In genomic region chr2:232438051-232438450, GRCh38 we compare ENCODE assay signal across 16 cellular contexts. TPM values are rescaled to one million over a fixed set of nuclear protein-coding genes. Genes with fewer than 3 reads are reported as not detected.
A peak's percentile ranks its signal among the peaks of the same experiment; 100 is the strongest.
DNase-seq lines count a peak whose midpoint lies in the region; ATAC-seq and TF ChIP-seq lines count a peak whose summit lies in the region.
"Had no signal": no experiment of that assay in that cellular context is flagged by ENCODE, and none has a peak within 500 bp of the region (broad histone marks: within the 10 kb centered on the region; RNA-seq: fewer than 3 reads in every experiment).

No MANE protein-coding gene starts in this region.

- H3K4me2 ChIP-seq in osteoblast (ENCODE audit: insufficient read depth, low read length) = no peak overlapping the region
- H3K4me2 ChIP-seq: BLaER1 treated with 17β-estradiol and CSF1 and Interleukin-3, amounts not matched to agents 10 nM and 100 nM had no signal

- in situ Hi-C loops in Panc1 (cut with HindIII; ENCODE audit: low pct_unique_long_range_greater_than_20kb, low sequenced_read_pairs) = no loop called here

- no peak for TF ChIP-seq POLR2A in tibial nerve (IDR thresholded peaks at IDR 0.05)

- no peak for TF ChIP-seq EP300 in tibial nerve (IDR thresholded peaks at IDR 0.05)

- intact Hi-C loops in Right ventricle myocardium inferior (cut with DNase I) (loop anchor here (5.0 to 10.0 kb wide), 2 partner anchors 113 to 511 kb away; partner anchors contain the start of gene NPPC), Panc1 (cut with micrococcal nuclease; ENCODE audit: unreplicated experiment) (loop anchor here (5.0 kb wide), 2 partner anchors 101 to 531 kb away; no protein-coding TSS in a partner anchor)

- no peak overlapping the region for H2AFZ ChIP-seq in osteoblast (ENCODE audit: low read length)

- WGBS in tibial nerve, 2 donors = 85 to 87% methylated on average over 11 of the region's 11 CpGs

- TF ChIP-seq CTCF in right atrium auricular region (IDR thresholded peaks at IDR 0.05) (no peak), Panc1 (IDR thresholded peaks at IDR 0.05) (no peak), osteoblast (IDR thresholded peaks at IDR 0.05; ENCODE audit: extremely low read depth, low read depth, low read length) (no peak), tibial nerve (IDR thresholded peaks at IDR 0.05) (no peak)

- H3K36me3 ChIP-seq in right atrium auricular region (no peaks in the 10 kb centered on the region), Panc1 (ENCODE audit: control insufficient read depth, insufficient read depth, low read length) (no peaks in the 10 kb centered on the region), osteoblast (ENCODE audit: insufficient read depth, low read length) (no peaks in the 10 kb centered on the region), tibial nerve (no peaks in the 10 kb centered on the region)
- H3K36me3 ChIP-seq: BLaER1 treated with 17β-estradiol and CSF1 and Interleukin-3, amounts not matched to agents 10 nM and 100 nM had no signal

- no peak overlapping the region for H3K27ac ChIP-seq in right atrium auricular region
- peak overlapping the region; percentile 39; the same call in 1 of the 2 replicates for H3K27ac ChIP-seq in Panc1 (ENCODE audit: low read length)
- no peak overlapping the region for H3K27ac ChIP-seq in osteoblast (ENCODE audit: low read depth, low read length)
- H3K27ac ChIP-seq in tibial nerve = no peak overlapping the region
- no peak overlapping the region for H3K27ac ChIP-seq in caudate nucleus (ENCODE audit: low read depth, low read length)
- H3K27ac ChIP-seq: BLaER1 treated with 17β-estradiol and CSF1 and Interleukin-3, amounts not matched to agents 10 nM and 100 nM had no signal

- POLR2A ChIA-PET in Panc1 (lab: Charles Lee) = no interaction called here

- H3K9me3 ChIP-seq in right atrium auricular region (no peaks in the 10 kb centered on the region), Panc1 (ENCODE audit: control insufficient read depth, insufficient read depth, low read depth, low read length) (no peaks in the 10 kb centered on the region), osteoblast (ENCODE audit: low read depth, low read length) (no peaks in the 10 kb centered on the region), tibial nerve (no peaks in the 10 kb centered on the region)
- H3K9me3 ChIP-seq: BLaER1 treated with 17β-estradiol and CSF1 and Interleukin-3, amounts not matched to agents 10 nM and 100 nM had no signal

- BruUV-seq in Panc1 (replicated peaks; lab: Mats Ljungman, UMichigan) = no TSS peak

- DNase-seq in Right ventricle myocardium inferior (ENCODE audit: missing footprints) (peak; percentile 23), right atrium auricular region (ENCODE audit: low spot score) (no peak), Panc1 (ENCODE audit: low read depth, low spot score) (no peak), osteoblast (ENCODE audit: insufficient read length, low spot score, missing footprints) (peak; percentile 22), tibial nerve (ENCODE audit: low spot score in 2 of 2) (no peak), caudate nucleus (lab: John Stamatoyannopoulos, UW) (no peak)
- DNase-seq: AML-193; CD4-positive, alpha-beta T cell; DMS153; DMS79 treated with DMSO at 0.1 percent for 48 hours; EL; IMR-90; KBM-7 had no signal

- H3K4me3 ChIP-seq in right atrium auricular region = no peak overlapping the region
- H3K4me3 ChIP-seq in Panc1 (ENCODE audit: low read depth in 2 of 2, low read length in 2 of 2) = no peak overlapping the region
- no peak overlapping the region for H3K4me3 ChIP-seq in osteoblast (ENCODE audit: insufficient read depth, low read length)
- no peak overlapping the region for H3K4me3 ChIP-seq in tibial nerve
- H3K4me3 ChIP-seq: BLaER1 treated with 17β-estradiol and CSF1 and Interleukin-3, amounts not matched to agents 10 nM and 100 nM had no signal

- ATAC-seq in Right ventricle myocardium inferior = no peak
- no peak for ATAC-seq in Panc1
- ATAC-seq in GM21737 (IDR thresholded peaks at IDR 0.05; ENCODE audit: unreplicated experiment) = no peak

- H4K20me1 ChIP-seq in osteoblast (ENCODE audit: insufficient read depth, low read length) = no peaks in the 10 kb centered on the region

- no peaks in the 10 kb centered on the region for H3K79me2 ChIP-seq in osteoblast (ENCODE audit: insufficient read depth, low read length)

- H3K4me1 ChIP-seq in right atrium auricular region = no peaks in the 10 kb centered on the region
- peaks cover 5% of the 10 kb centered on the region for H3K4me1 ChIP-seq in Panc1 (ENCODE audit: control insufficient read depth, insufficient read depth, low read length)
- H3K4me1 ChIP-seq in osteoblast (ENCODE audit: insufficient read depth, low read length) = no peaks in the 10 kb centered on the region
- no peaks in the 10 kb centered on the region for H3K4me1 ChIP-seq in tibial nerve

- CTCF ChIA-PET in Panc1 (lab: Charles Lee) = interaction anchor here (0.6 kb wide), 1 partner anchor 739 kb away, joined by 22 read pairs; no protein-coding TSS in a partner anchor

- H3K27me3 ChIP-seq in right atrium auricular region (no peaks in the 10 kb centered on the region), Panc1 (ENCODE audit: control insufficient read depth, insufficient read depth, low read length) (no peaks in the 10 kb centered on the region), osteoblast (ENCODE audit: insufficient read depth, low read length) (peaks cover 8% of the 10 kb centered on the region), tibial nerve (no peaks in the 10 kb centered on the region)
- H3K27me3 ChIP-seq: BLaER1 treated with 17β-estradiol and CSF1 and Interleukin-3, amounts not matched to agents 10 nM and 100 nM had no signal

RNA-seq across cellular contexts. Expression of gene ALPI, which starts 17.9 kb away (rescaled TPM):
- not detected for total RNA-seq in Right ventricle myocardium inferior
- not detected for total RNA-seq in right atrium auricular region
- not detected for total RNA-seq in Panc1 (2021; ENCODE audit: unreplicated experiment)
- 0.19 TPM for polyA plus RNA-seq in Panc1 (2012; ENCODE audit: insufficient read length)
- not detected in 2 replicates for total RNA-seq in osteoblast
- total RNA-seq in tibial nerve = not detected
- total RNA-seq: CD4-positive, alpha-beta T cell; HT-29; IMR-90 had no signal
- polyA plus RNA-seq: IMR-90 had no signal

RNA-seq across cellular contexts. Expression of gene ALPG, which starts 31.4 kb away (rescaled TPM):
- total RNA-seq in Right ventricle myocardium inferior (not detected), right atrium auricular region (not detected), Panc1 (2021; ENCODE audit: unreplicated experiment) (65.3 TPM), osteoblast (not detected in 2 replicates), tibial nerve (not detected)
- 236 TPM for polyA plus RNA-seq in Panc1 (2012; ENCODE audit: insufficient read length)
- total RNA-seq: CD4-positive, alpha-beta T cell; HT-29; IMR-90 had no signal
- polyA plus RNA-seq: IMR-90 had no signal

RNA-seq across cellular contexts. Expression of gene ECEL1, which starts 49.6 kb away (rescaled TPM):
- total RNA-seq in Right ventricle myocardium inferior (not detected), right atrium auricular region (not detected), Panc1 (2021; ENCODE audit: unreplicated experiment) (2.9 TPM), osteoblast (not detected in 2 replicates), tibial nerve (1 to 10 TPM in 3 of 4 donors, not detected in 1; 1.0 to 7.3 (median 1.8) TPM)
- 5.0 TPM for polyA plus RNA-seq in Panc1 (2012; ENCODE audit: insufficient read length)
- total RNA-seq: CD4-positive, alpha-beta T cell; HT-29; IMR-90 had no signal
- polyA plus RNA-seq: IMR-90 had no signal

RNA-seq across cellular contexts. Expression of gene ALPP, which starts 59.5 kb away (rescaled TPM):
- total RNA-seq in Right ventricle myocardium inferior = not detected
- total RNA-seq in right atrium auricular region = not detected
- total RNA-seq in Panc1 (2021; ENCODE audit: unreplicated experiment) = 7.3 TPM
- 13.0 TPM for polyA plus RNA-seq in Panc1 (2012; ENCODE audit: insufficient read length)
- not detected in 2 replicates for total RNA-seq in osteoblast
- total RNA-seq in tibial nerve = not detected
- total RNA-seq: CD4-positive, alpha-beta T cell; IMR-90 had no signal
- polyA plus RNA-seq: IMR-90 had no signal

Comparison
In these comparisons a context has a peak if more than half of its experiments do, and no peak if none do; other contexts are left out.
1. DNase-seq: peak in Right ventricle myocardium inferior (single experiment) and osteoblast (single experiment); none in right atrium auricular region (single experiment), Panc1 (single experiment), tibial nerve (0 of 2) and caudate nucleus (0 of 61).
2. RNA of gene ALPG, which starts 31.4 kb away (total RNA-seq): 65.3 TPM in Panc1 (single experiment); not detected in Right ventricle myocardium inferior (single experiment), not detected in right atrium auricular region, not detected in osteoblast and not detected in tibial nerve; every median in the first group is over 10 times any median in the second.